Comparison of ENCODE assay signal across 8 cellular contexts in genomic region chr2:239401450-239402227, GRCh38. TPM values are rescaled to one million over a fixed set of nuclear protein-coding genes. Genes with fewer than 3 reads are reported as not detected.
DNase-seq lines count a peak whose midpoint lies in the region; ATAC-seq, FAIRE-seq and TF ChIP-seq lines count a peak whose summit lies in the region.

No MANE protein-coding gene starts in this region.

- H4K20me1 ChIP-seq in HepG2 (ENCODE audit: insufficient read depth, low read length), result peaks cover 31% of the 10 kb centered on the region

- peak overlapping the region; percentile 97 for H3K27ac ChIP-seq in HepG2 (ENCODE audit: extremely low read length, insufficient read depth, low read length)

- H3K4me2 ChIP-seq in HepG2 (ENCODE audit: low read depth, low read length), result peak overlapping the region; percentile 83

- peak overlapping the region; percentile 62 to 86 (median 67) for H3K4me3 ChIP-seq in HepG2 (replicated peaks in 1 of 3; ENCODE audit: insufficient read depth in 1 of 3, low read depth in 2 of 3, low read length in 3 of 3)

- peaks cover 2 to 9% of the 10 kb centered on the region in 2 experiments; a peak in 3 of 5 replicates for H3K27me3 ChIP-seq in HepG2 (ENCODE audit: control insufficient read depth in 1 of 2, insufficient read depth in 2 of 2, low read length in 2 of 2)

- WGBS in HepG2 (ENCODE audit: low lambda C conversion rate), result 74% methylated on average over 28 of the region's 86 CpGs

- TF ChIP-seq CTCF in CD14-positive monocyte (IDR thresholded peaks at IDR 0.05) (no peak), HepG2 (CRISPR knock-in tag; IDR thresholded peaks at IDR 0.05) (no peak; the same call in 1 of the 2 replicates)

- H3K9me3 ChIP-seq in HepG2 (ENCODE audit: low read length), result no peaks in the 10 kb centered on the region

- peaks cover 33% of the 10 kb centered on the region for H3K79me2 ChIP-seq in HepG2 (ENCODE audit: insufficient read depth, low read length)

- TF ChIP-seq POLR2A in HepG2 (IDR thresholded peaks at IDR 0.05; ENCODE audit: insufficient read depth in 1 of 2, low read depth in 2 of 2, low read length in 2 of 2), result peak in 1 of 2 experiments; percentile 97; a peak in 2 of 4 replicates

- TSS peak; percentile 84 for BruUV-seq in HepG2 (replicated peaks; lab: Mats Ljungman, UMichigan)

- H3K4me1 Mint-ChIP-seq in CD14-positive monocyte, result peaks cover 39% of the 10 kb centered on the region
- peaks cover 40% of the 10 kb centered on the region for H3K4me1 Mint-ChIP-seq in activated CD4-positive, alpha-beta T cell treated with anti-CD3 and anti-CD28 coated beads for 36 hours

- FAIRE-seq in HepG2 (lab: Jason Lieb, UNC), result no peak

- POLR2A ChIA-PET in activated CD4-positive, alpha-beta T cell treated with anti-CD3 and anti-CD28 coated beads for 36 hours (lab: Charles Lee), result interaction anchor here (0.7 to 1.2 kb wide), 6 partner anchors 20 to 134 kb away, joined by 3 to 15 read pairs (median 4); no protein-coding TSS in a partner anchor
- POLR2A ChIA-PET in HepG2 (lab: Yijun Ruan, JAX), result interaction anchor here (0.6 to 1.9 kb wide), 39 partner anchors 8 to 968 kb away, joined by 3 to 34 read pairs (median 3); partner anchors contain the start of gene NDUFA10

- H3K4me1 ChIP-seq in HepG2 (ENCODE audit: insufficient read depth, low read length), result peaks cover 39% of the 10 kb centered on the region

- peak overlapping the region; percentile 95 to 99 (median 98) for H3K27ac Mint-ChIP-seq in CD14-positive monocyte
- peak overlapping the region; percentile 97 for H3K27ac Mint-ChIP-seq in activated CD4-positive, alpha-beta T cell treated with anti-CD3 and anti-CD28 coated beads for 36 hours

- peaks cover 0 to 11% (median 0%) of the 10 kb centered on the region in 3 donors for H3K27me3 Mint-ChIP-seq in CD14-positive monocyte (ENCODE audit: low read depth in 3 of 3)
- peaks cover 2% of the 10 kb centered on the region for H3K27me3 Mint-ChIP-seq in activated CD4-positive, alpha-beta T cell treated with anti-CD3 and anti-CD28 coated beads for 36 hours

- intact Hi-C loops in CD14-positive monocyte (cut with micrococcal nuclease), result loop anchor here in 1 of 2 donors (2.0 to 5.0 kb wide), 3 partner anchors 36 to 99 kb away; no protein-coding TSS in a partner anchor
- intact Hi-C loops in activated CD4-positive, alpha-beta T cell treated with anti-CD3 and anti-CD28 coated beads for 36 hours (cut with DNase I, micrococcal nuclease), result loop anchor here (1.0 to 10.0 kb wide), 18 partner anchors 20 to 1913 kb away; partner anchors contain the start of genes COPS9 (in 1 of the 2), GPC1 (in 1 of the 2), HDLBP (in 1 of the 2) and NDUFA10 (in 1 of the 2)
- intact Hi-C loops in HepG2 (cut with micrococcal nuclease; ENCODE audit: unreplicated experiment), result loop anchor here (1.0 to 10.0 kb wide), 2 partner anchors 107 to 178 kb away; no protein-coding TSS in a partner anchor

- peak; percentile 87 for TF ChIP-seq RAD21 in HepG2 (CRISPR knock-in tag; IDR thresholded peaks at IDR 0.05)

- H3K36me3 Mint-ChIP-seq in CD14-positive monocyte, result peaks cover 4 to 6% of the 10 kb centered on the region in 2 donors
- H3K36me3 Mint-ChIP-seq in activated CD4-positive, alpha-beta T cell treated with anti-CD3 and anti-CD28 coated beads for 36 hours (ENCODE audit: low read depth), result peaks cover 7% of the 10 kb centered on the region

- CTCF ChIA-PET in activated CD4-positive, alpha-beta T cell treated with anti-CD3 and anti-CD28 coated beads for 36 hours (lab: Charles Lee), result interaction anchor here (0.6 to 1.8 kb wide), 6 partner anchors 18 to 282 kb away, joined by 3 to 5 read pairs (median 4); no protein-coding TSS in a partner anchor
- CTCF ChIA-PET in HepG2 (lab: Yijun Ruan, JAX; ENCODE audit: low intra/inter-chr PET ratio, low total read pairs), result no interaction called here

- DNase-seq in CD14-positive monocyte (ENCODE audit: low spot score), result peak; percentile 93
- peak; percentile 86 for DNase-seq in NCI-H510A treated with DMSO at 0.1 percent for 48 hours (lab: John Stamatoyannopoulos, UW)
- peak; percentile 95 for DNase-seq in activated CD4-positive, alpha-beta T cell treated with anti-CD3 and anti-CD28 coated beads for 36 hours
- peak; percentile 90 for DNase-seq in dedifferentiated amniotic fluid mesenchymal stem cell (ENCODE audit: extremely low spot score)
- peak; percentile 91 for DNase-seq in HepG2 (ENCODE audit: low spot score)
- DNase-seq in stimulated activated CD4-positive, alpha-beta T cell treated with anti-CD3 and anti-CD28 coated beads, Interleukin-2, amount 100 ng/mL, for 4 hours (ENCODE audit: low read depth), result peak; percentile 90

- H3K9ac ChIP-seq in HepG2 (ENCODE audit: insufficient read depth, low read depth, low read length), result peak overlapping the region; percentile 99

- in situ Hi-C loops in HepG2 (cut with HindIII; ENCODE audit: extremely low pct_ligation_motif_present, low pct_unique_long_range_greater_than_20kb), result no loop called here

- H3K9me3 Mint-ChIP-seq in CD14-positive monocyte, result no peaks in the 10 kb centered on the region
- H3K9me3 Mint-ChIP-seq in activated CD4-positive, alpha-beta T cell treated with anti-CD3 and anti-CD28 coated beads for 36 hours (ENCODE audit: low read depth), result no peaks in the 10 kb centered on the region

- TF ChIP-seq EP300 in HepG2 (IDR thresholded peaks at IDR 0.05; ENCODE audit: low read depth in 2 of 2, low read length in 2 of 2), result peak in 1 of 2 experiments; percentile 51; a peak in 2 of 4 replicates
- peak; percentile 78 for TF ChIP-seq EP300 in HepG2 (CRISPR knock-in tag; IDR thresholded peaks at IDR 0.05; ENCODE audit: borderline replicate concordance)

- peak overlapping the region; percentile 79 to 88 for H3K4me3 Mint-ChIP-seq in CD14-positive monocyte
- H3K4me3 Mint-ChIP-seq in activated CD4-positive, alpha-beta T cell treated with anti-CD3 and anti-CD28 coated beads for 36 hours, result peak overlapping the region; percentile 88

- peak; percentile 78 for ATAC-seq in GM19324 (IDR thresholded peaks at IDR 0.05; ENCODE audit: low FRiP score, unreplicated experiment)
- ATAC-seq in HG03457 (IDR thresholded peaks at IDR 0.05; ENCODE audit: unreplicated experiment), result peak; percentile 49
- ATAC-seq in activated CD4-positive, alpha-beta T cell treated with anti-CD3 and anti-CD28 coated beads for 36 hours, result peak; percentile 63
- peak; percentile 79 for ATAC-seq in HepG2

- no peak overlapping the region for H2AFZ ChIP-seq in HepG2 (ENCODE audit: low read length)

- no peaks in the 10 kb centered on the region for H3K36me3 ChIP-seq in HepG2 (replicated peaks in 1 of 2; ENCODE audit: control insufficient read depth in 1 of 2, insufficient read depth in 2 of 2, low read length in 2 of 2)

TF ChIP-seq in HepG2, 621 proteins besides CTCF, POLR2A, EP300 and RAD21 (continues in another document):
- TF ChIP-seq MAF1 (CRISPR knock-in tag; IDR thresholded peaks at IDR 0.05; ENCODE audit: borderline replicate concordance) (peak; percentile 97), ZNF556 (CRISPR knock-in tag; IDR thresholded peaks at IDR 0.05; ENCODE audit: borderline replicate concordance) (peak; percentile 99), ZNF772 (CRISPR knock-in tag; IDR thresholded peaks at IDR 0.05) (peak; percentile 99), NFE2L1 (CRISPR knock-in tag; IDR thresholded peaks at IDR 0.05; ENCODE audit: borderline replicate concordance) (no peak; the same call in none of the 2 replicates), RARG (CRISPR knock-in tag; IDR thresholded peaks at IDR 0.05; ENCODE audit: low read depth) (peak; percentile 99), NFYB (CRISPR knock-in tag; IDR thresholded peaks at IDR 0.05) (peak; percentile 30; the same call in 1 of the 2 replicates), ZBTB20 (CRISPR knock-in tag; IDR thresholded peaks at IDR 0.05; ENCODE audit: borderline replicate concordance, low read depth) (peak; percentile 96)

RNA-seq across cellular contexts. Expression of gene HDAC4, which starts 0.8 kb away (rescaled TPM):
- polyA plus RNA-seq in CD14-positive monocyte (1 to 10 TPM; 3.3 to 4.5 TPM), HepG2 (2011; rRNA removed) (11.5 and 11.9 TPM in 2 replicates)
- 10 to 100 TPM; 25.4 to 30.4 TPM for total RNA-seq in activated CD4-positive, alpha-beta T cell treated with anti-CD3 and anti-CD28 coated beads for 36 hours
- total RNA-seq in HepG2 (2016; rRNA removed; fragmentation: Illumina TruSeq; extraction: Trizol), result 9.1 and 10.1 TPM in 2 replicates
- 19.0 and 23.2 TPM in 2 replicates for total RNA-seq in HepG2 (2016; cell fraction: cytosol; rRNA removed; fragmentation: Illumina TruSeq; extraction: Trizol; ENCODE audit: low read depth)
- total RNA-seq in HepG2 (2016; cell fraction: insoluble cytoplasmic fraction; rRNA removed; fragmentation: Illumina TruSeq; extraction: Trizol), result 8.7 and 10.2 TPM in 2 replicates
- 8.0 and 11.2 TPM in 2 replicates for total RNA-seq in HepG2 (2016; cell fraction: membrane; rRNA removed; fragmentation: Illumina TruSeq; extraction: Trizol)
- 14.9 and 20.4 TPM in 2 replicates for total RNA-seq in HepG2 (2016; cell fraction: nucleus; rRNA removed; fragmentation: Illumina TruSeq; extraction: Trizol)
- polyA plus RNA-seq in HepG2 (2011; cell fraction: cytosol; rRNA removed), result 6.8 and 7.6 TPM in 2 replicates
- polyA plus RNA-seq in HepG2 (2011; cell fraction: nucleus; rRNA removed), result 60.5 and 78.4 TPM in 2 replicates
- polyA plus RNA-seq in HepG2 (2012), result 8.7 and 10.7 TPM in 2 replicates
- polyA plus RNA-seq in HepG2 (2016; cell fraction: cytosol; fragmentation: Illumina TruSeq; extraction: Trizol; ENCODE audit: low read depth), result 0.57 and 0.92 TPM in 2 replicates
- polyA plus RNA-seq in HepG2 (2016; cell fraction: insoluble cytoplasmic fraction; fragmentation: Illumina TruSeq; extraction: Trizol; ENCODE audit: low read depth), result 5.1 and 7.0 TPM in 2 replicates
- 1.6 and 2.5 TPM in 2 replicates for polyA plus RNA-seq in HepG2 (2016; cell fraction: membrane; fragmentation: Illumina TruSeq; extraction: Trizol; ENCODE audit: low read depth)
- 12.4 and 16.1 TPM in 2 replicates for polyA plus RNA-seq in HepG2 (2016; cell fraction: nucleus; fragmentation: Illumina TruSeq; extraction: Trizol; ENCODE audit: insufficient read depth, low read depth)
- polyA minus RNA-seq in HepG2 (2011; rRNA and poly(A)+ RNA removed; ENCODE audit: low replicate concordance), result 27.5 and 29.0 TPM in 2 replicates
- 10.9 and 14.4 TPM in 2 replicates for polyA minus RNA-seq in HepG2 (2011; cell fraction: cytosol; rRNA and poly(A)+ RNA removed)
- 64.9 and 80.1 TPM in 2 replicates for polyA minus RNA-seq in HepG2 (2011; cell fraction: nucleus; rRNA and poly(A)+ RNA removed)

Comparison
In these comparisons a context has a peak if more than half of its experiments do, and no peak if none do; other contexts are left out.
1. Peak in every context shown above with its lines: DNase-seq, ATAC-seq, H3K4me3 ChIP-seq and H3K27ac ChIP-seq.